Comparison of ENCODE assay signal across 19 cellular contexts in genomic region chr20:49907405-49908257, GRCh38.
"Had no signal": no experiment of that assay in that cellular context is flagged by ENCODE, and none has a peak within 500 bp of the region (broad histone marks: within the 10 kb centered on the region; RNA-seq: fewer than 3 reads in every experiment).

No MANE protein-coding gene starts in this region.

- H3K4me3 Mint-ChIP-seq: activated CD4-positive, alpha-beta memory T cell treated with anti-CD3 and anti-CD28 coated beads for 36 hours; activated naive CD4-positive, alpha-beta T cell treated with anti-CD3 and anti-CD28 coated beads, Interleukin-2, amount 50 U/mL, for 24 hours; activated T-cell treated with anti-CD3 and anti-CD28 coated beads, Interleukin-2, amount 50 U/mL, for 4 hours; central memory CD8-positive, alpha-beta T cell; naive thymus-derived CD4-positive, alpha-beta T cell; T-cell; type B pancreatic cell had no signal

- H3K27ac Mint-ChIP-seq: activated CD4-positive, alpha-beta memory T cell treated with anti-CD3 and anti-CD28 coated beads for 36 hours; activated naive CD4-positive, alpha-beta T cell treated with anti-CD3 and anti-CD28 coated beads, Interleukin-2, amount 50 U/mL, for 24 hours; T-cell; type B pancreatic cell had no signal

- DNase-seq: activated CD4-positive, alpha-beta memory T cell treated with anti-CD3 and anti-CD28 coated beads for 36 hours; activated CD4-positive, alpha-beta T cell treated with anti-CD3 and anti-CD28 coated beads for 1 hour; activated effector memory CD4-positive, alpha-beta T cell treated with Interleukin-2 at 50 U/mL for 16 hours; activated T-cell treated with anti-CD3 and anti-CD28 coated beads, Interleukin-2, amount 50 U/mL, for 4 hours; effector memory CD8-positive, alpha-beta T cell; foreskin melanocyte; mammary epithelial cell; naive thymus-derived CD4-positive, alpha-beta T cell; SK-N-SH; stimulated activated CD4-positive, alpha-beta T cell treated with anti-CD3 and anti-CD28 coated beads, Interleukin-4, amount 100 ng/mL, for 4 hours; stimulated activated CD8-positive, alpha-beta memory T cell treated with anti-CD3 and anti-CD28 coated beads, Interleukin-4, amount 100 ng/mL, for 48 hours; stimulated activated naive CD8-positive, alpha-beta T cell treated with anti-CD3 and anti-CD28 coated beads, Interleukin-15, Interleukin-2, amounts not matched to agents 100 U/mL and 50 U/mL, for 24 hours; T-cell had no signal

- ATAC-seq: activated T-cell treated with anti-CD3 and anti-CD28 coated beads, Interleukin-2, amount 50 U/mL, for 4 hours; effector memory CD8-positive, alpha-beta T cell; naive thymus-derived CD4-positive, alpha-beta T cell; pancreas; stimulated activated naive CD8-positive, alpha-beta T cell treated with anti-CD3 and anti-CD28 coated beads, Interleukin-15, Interleukin-2, amounts not matched to agents 100 U/mL and 50 U/mL, for 24 hours; T-cell had no signal

- H3K27me3 Mint-ChIP-seq: activated CD4-positive, alpha-beta memory T cell treated with anti-CD3 and anti-CD28 coated beads for 36 hours; activated naive CD4-positive, alpha-beta T cell treated with anti-CD3 and anti-CD28 coated beads, Interleukin-2, amount 50 U/mL, for 24 hours; central memory CD8-positive, alpha-beta T cell; effector memory CD8-positive, alpha-beta T cell; naive thymus-derived CD4-positive, alpha-beta T cell; T-cell; type B pancreatic cell had no signal

- H3K9me3 Mint-ChIP-seq: activated CD4-positive, alpha-beta memory T cell treated with anti-CD3 and anti-CD28 coated beads for 36 hours; activated naive CD4-positive, alpha-beta T cell treated with anti-CD3 and anti-CD28 coated beads, Interleukin-2, amount 50 U/mL, for 24 hours; activated T-cell treated with anti-CD3 and anti-CD28 coated beads, Interleukin-2, amount 50 U/mL, for 4 hours; central memory CD8-positive, alpha-beta T cell; effector memory CD8-positive, alpha-beta T cell; naive thymus-derived CD4-positive, alpha-beta T cell; T-cell; type B pancreatic cell had no signal

- H3K27ac ChIP-seq: epithelial cell of prostate, pancreas, suprapubic skin had no signal
